In genomic region chr15:52111517-52112202, GRCh38 we compare ENCODE assay signal across 11 cellular contexts. TPM values are rescaled to one million over a fixed set of nuclear protein-coding genes. Genes with fewer than 3 reads are reported as not detected.
DNase-seq lines count a peak whose midpoint lies in the region; ATAC-seq and TF ChIP-seq lines count a peak whose summit lies in the region.
"Had no signal": no experiment of that assay in that cellular context is flagged by ENCODE, and none has a peak within 500 bp of the region (broad histone marks: within the 10 kb centered on the region; RNA-seq: fewer than 3 reads in every experiment).

No MANE protein-coding gene starts in this region.

- peaks cover 13% of the 10 kb centered on the region for H3K4me1 Mint-ChIP-seq in CD4-positive, alpha-beta T cell (ENCODE audit: low read depth)
- H3K4me1 Mint-ChIP-seq in effector memory CD8-positive, alpha-beta T cell (ENCODE audit: low read depth in 2 of 2), result peaks cover 2 to 4% of the 10 kb centered on the region in 2 donors

- 31 to 64% (median 39%) methylated on average over 16 to 32 of the region's 32 CpGs for WGBS in ovary, 3 donors

- no peaks in the 10 kb centered on the region for H3K36me3 ChIP-seq in ovary

- H3K36me3 Mint-ChIP-seq in CD4-positive, alpha-beta T cell (ENCODE audit: low read depth), result no peaks in the 10 kb centered on the region
- H3K36me3 Mint-ChIP-seq in effector memory CD8-positive, alpha-beta T cell (ENCODE audit: insufficient read depth), result peaks cover 3% of the 10 kb centered on the region
- H3K36me3 Mint-ChIP-seq: type B pancreatic cell had no signal

- TF ChIP-seq CTCF in CD4-positive, alpha-beta T cell (IDR thresholded peaks at IDR 0.05), result no peak
- TF ChIP-seq CTCF in ovary (IDR thresholded peaks at IDR 0.05), result no peak

- no peak for ATAC-seq in CD4-positive, alpha-beta T cell (ENCODE audit: poor library complexity)
- peak; percentile 2 for ATAC-seq in HG03571 (IDR thresholded peaks at IDR 0.05; ENCODE audit: unreplicated experiment)
- no peak for ATAC-seq in effector memory CD8-positive, alpha-beta T cell (replicated peaks)
- no peak for ATAC-seq in HG03280 (IDR thresholded peaks at IDR 0.05; ENCODE audit: unreplicated experiment)

- H3K27ac Mint-ChIP-seq in CD4-positive, alpha-beta T cell, result no peak overlapping the region
- no peak overlapping the region for H3K27ac Mint-ChIP-seq in effector memory CD8-positive, alpha-beta T cell
- H3K27ac Mint-ChIP-seq: type B pancreatic cell had no signal

- H3K9me3 Mint-ChIP-seq in CD4-positive, alpha-beta T cell, result no peaks in the 10 kb centered on the region
- H3K9me3 Mint-ChIP-seq in effector memory CD8-positive, alpha-beta T cell, result no peaks in the 10 kb centered on the region
- H3K9me3 Mint-ChIP-seq: type B pancreatic cell had no signal

- intact Hi-C loops in CD4-positive, alpha-beta T cell (cut with DNase I, micrococcal nuclease), result no loop called here
- intact Hi-C loops in ovary (cut with DNase I), result no loop called here

- H3K4me1 ChIP-seq in ovary (ENCODE audit: insufficient read depth), result peaks cover 1% of the 10 kb centered on the region

- H3K4me3 Mint-ChIP-seq in CD4-positive, alpha-beta T cell, result peak overlapping the region; percentile 73
- H3K4me3 Mint-ChIP-seq in effector memory CD8-positive, alpha-beta T cell, result peak overlapping the region; percentile 61 to 68
- H3K4me3 Mint-ChIP-seq: type B pancreatic cell had no signal

- TF ChIP-seq EP300 in ovary (IDR thresholded peaks at IDR 0.05), result no peak

- CTCF ChIA-PET in CD4-positive, alpha-beta T cell (lab: Charles Lee), result no interaction called here

- H3K27me3 ChIP-seq in CD4-positive, alpha-beta T cell (ENCODE audit: control insufficient read depth, insufficient read depth, low read length), result peaks cover 9% of the 10 kb centered on the region
- H3K27me3 ChIP-seq in ovary, result no peaks in the 10 kb centered on the region

- peak overlapping the region; percentile 42 for H3K4me3 ChIP-seq in ovary
- H3K4me3 ChIP-seq: PC-9 had no signal

- peaks cover 34% of the 10 kb centered on the region for H3K27me3 Mint-ChIP-seq in CD4-positive, alpha-beta T cell
- peaks cover 27 to 40% of the 10 kb centered on the region in 2 donors for H3K27me3 Mint-ChIP-seq in effector memory CD8-positive, alpha-beta T cell

- no peak overlapping the region for H3K27ac ChIP-seq in CD4-positive, alpha-beta T cell (ENCODE audit: low read depth, low read length)
- H3K27ac ChIP-seq in ovary, result no peak overlapping the region
- H3K27ac ChIP-seq: PC-9 had no signal

- DNase-seq in CD4-positive, alpha-beta T cell, result no peak
- DNase-seq in effector memory CD8-positive, alpha-beta T cell, result no peak
- no peak for DNase-seq in ovary
- DNase-seq in NCI-H1092 treated with DMSO at 0.1 percent for 48 hours (lab: John Stamatoyannopoulos, UW), result no peak
- no peak for DNase-seq in T-helper 9 cell
- DNase-seq in HCEC 1CT, result no peak

- no peaks in the 10 kb centered on the region for H3K9me3 ChIP-seq in CD4-positive, alpha-beta T cell (ENCODE audit: control insufficient read depth, low read length)
- H3K9me3 ChIP-seq in ovary, result no peaks in the 10 kb centered on the region

- TF ChIP-seq POLR2A in ovary (IDR thresholded peaks at IDR 0.05), result no peak

- POLR2A ChIA-PET in CD4-positive, alpha-beta T cell (lab: Charles Lee), result interaction anchor here (0.7 to 1.5 kb wide), 2 partner anchors 67 to 119 kb away, joined by 3 to 6 read pairs; no protein-coding TSS in a partner anchor

RNA-seq across cellular contexts. Expression of gene BCL2L10, which starts 0.9 kb away (rescaled TPM):
- under 1 TPM; 0.20 to 0.55 TPM for total RNA-seq in CD4-positive, alpha-beta T cell
- total RNA-seq in ovary, result 1 to 10 TPM in 1 of 7 donors, under 1 TPM in 3, not detected in 3; 0.23 to 1.3 (median 0.30) TPM
- polyA plus RNA-seq in ovary, result under 1 TPM; 0.22 to 0.60 TPM
- total RNA-seq: Daoy had no signal
